ENCODE assay signal across 1 cellular context in genomic region chr16:77041468-77041867, GRCh38.
TF ChIP-seq lines count a peak whose summit lies in the region.

No MANE protein-coding gene starts in this region.

TF ChIP-seq in HepG2, 621 proteins besides CTCF, POLR2A, EP300 and RAD21 (continued from another document):
- TF ChIP-seq PREB (CRISPR knock-in tag; IDR thresholded peaks at IDR 0.05) (no peak), ZNF567 (CRISPR knock-in tag; IDR thresholded peaks at IDR 0.05; ENCODE audit: borderline replicate concordance) (no peak), BRCA1 (CRISPR knock-in tag; IDR thresholded peaks at IDR 0.05) (no peak), SMAD3 (CRISPR knock-in tag; IDR thresholded peaks at IDR 0.05) (no peak), MAFK (conservative IDR thresholded peaks at IDR 0.05 in 1 of 2, IDR thresholded peaks at IDR 0.05 in 1 of 2; ENCODE audit: low read length in 2 of 2) (peak; percentile 44 to 64; a peak in 2 of 4 replicates), NFYB (CRISPR knock-in tag; IDR thresholded peaks at IDR 0.05) (no peak), ZNF280B (CRISPR knock-in tag; IDR thresholded peaks at IDR 0.05; ENCODE audit: borderline replicate concordance) (no peak), MAFF (IDR thresholded peaks at IDR 0.05; ENCODE audit: low read depth, low read length) (peak; percentile 56; the same call in 1 of the 2 replicates)
